20 cellular contexts compared by ENCODE assay signal in the genomic region with DNA sequence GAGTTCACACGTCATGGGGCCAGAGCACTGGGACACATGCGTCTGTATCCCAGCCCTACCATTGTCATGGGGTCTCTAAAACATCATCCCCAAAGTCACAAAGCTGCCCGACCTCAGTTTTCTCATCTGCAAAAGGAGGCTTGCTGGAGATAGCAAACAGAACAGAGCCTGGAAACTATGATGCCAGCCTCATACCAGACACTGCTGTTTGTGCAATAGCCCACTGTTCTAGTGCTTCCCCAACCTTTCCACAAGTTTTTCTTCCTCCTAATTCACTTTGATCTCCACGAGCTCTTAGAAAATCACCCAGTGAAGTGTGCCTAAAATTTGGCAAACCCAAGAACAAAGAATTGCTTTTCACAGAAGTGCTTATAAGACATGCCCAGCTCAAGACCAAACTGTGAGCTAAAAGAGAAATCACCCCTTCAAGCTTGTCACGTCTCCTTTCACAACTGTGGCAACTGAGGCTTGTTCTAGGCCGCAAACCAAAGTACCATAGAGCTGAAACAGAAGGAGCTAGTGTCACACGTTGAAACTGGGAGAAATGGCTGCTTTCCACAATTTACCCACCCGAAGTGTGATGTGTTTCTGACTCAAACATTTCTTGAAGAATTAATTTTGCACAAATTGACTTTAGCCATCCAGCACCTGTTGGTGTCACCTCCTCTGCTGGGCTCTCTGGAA.
DNase-seq lines count a peak whose midpoint lies in the region; ATAC-seq and TF ChIP-seq lines count a peak whose summit lies in the region.
"Had no signal": no experiment of that assay in that cellular context is flagged by ENCODE, and none has a peak within 500 bp of the region (broad histone marks: within the 10 kb centered on the region; RNA-seq: fewer than 3 reads in every experiment).

No MANE protein-coding gene starts in this region.

- POLR2A ChIA-PET in activated CD8-positive, alpha-beta T cell treated with anti-CD3 and anti-CD28 coated beads for 36 hours (lab: Charles Lee): interaction anchor here (0.8 to 4.1 kb wide), 6 partner anchors 21 to 211 kb away, joined by 3 to 20 read pairs (median 4); no protein-coding TSS in a partner anchor

- H2BK20ac ChIP-seq in H9 (ENCODE audit: low read depth, low read length, poor library complexity, severe bottlenecking): no peak overlapping the region

- peaks cover 6% of the 10 kb centered on the region for H3K9me3 Mint-ChIP-seq in activated CD8-positive, alpha-beta T cell treated with anti-CD3 and anti-CD28 coated beads for 36 hours
- H3K9me3 Mint-ChIP-seq in neural progenitor cell (peaks cover 4% of the 10 kb centered on the region), H9 (peaks cover 5 to 6% of the 10 kb centered on the region in 2 experiments; a peak in 3 of 5 replicates)

- peak overlapping the region; percentile 75 for H3K27ac Mint-ChIP-seq in activated CD8-positive, alpha-beta T cell treated with anti-CD3 and anti-CD28 coated beads for 36 hours
- H3K27ac Mint-ChIP-seq in neural progenitor cell (peak overlapping the region; percentile 60), H9 (no peak overlapping the region)

- H4K20me1 ChIP-seq in Loucy (ENCODE audit: insufficient read depth, low read length, poor library complexity, severe bottlenecking) (no peaks in the 10 kb centered on the region), neural progenitor cell (ENCODE audit: low read depth) (no peaks in the 10 kb centered on the region), H9 (ENCODE audit: control insufficient read depth, insufficient read depth, insufficient read length) (no peaks in the 10 kb centered on the region)

- peak overlapping the region; percentile 23 for H3K9ac ChIP-seq in Loucy (ENCODE audit: low read depth, low read length, poor library complexity, severe bottlenecking)
- no peak overlapping the region for H3K9ac ChIP-seq in neural progenitor cell
- H3K9ac ChIP-seq in H9 (ENCODE audit: extremely low read depth, insufficient read length, low read length): no peak overlapping the region

- H3K4me3 ChIP-seq in Loucy (ENCODE audit: low read length, poor library complexity, severe bottlenecking) (no peak overlapping the region), neural progenitor cell (no peak overlapping the region), foreskin fibroblast (ENCODE audit: low read depth in 1 of 2, low read length in 2 of 2) (no peak overlapping the region)
- H3K4me3 ChIP-seq: adrenal gland, breast epithelium had no signal

- H3K79me1 ChIP-seq in H9 (ENCODE audit: insufficient read depth, low read depth, low read length, poor library complexity, severe bottlenecking): no peaks in the 10 kb centered on the region

- H4K91ac ChIP-seq in H9 (ENCODE audit: insufficient read length, low read depth, low read length): no peak overlapping the region

- H3K56ac ChIP-seq in H9 (ENCODE audit: insufficient read length, low read depth, low read length): no peak overlapping the region

- H3K4me3 Mint-ChIP-seq in activated CD8-positive, alpha-beta T cell treated with anti-CD3 and anti-CD28 coated beads for 36 hours: no peak overlapping the region
- H3K4me3 Mint-ChIP-seq in neural progenitor cell (no peak overlapping the region), H9 (no peak overlapping the region)

- H3K27ac ChIP-seq in neural progenitor cell (no peak overlapping the region), H9 (ENCODE audit: insufficient read length, low read depth, low read length) (no peak overlapping the region)
- H3K27ac ChIP-seq: 22Rv1, adrenal gland, breast epithelium, RWPE1 had no signal

- H3K36me3 ChIP-seq in Loucy (ENCODE audit: insufficient read depth, low read length) (no peaks in the 10 kb centered on the region), neural progenitor cell (no peaks in the 10 kb centered on the region)
- H3K36me3 ChIP-seq: adrenal gland, breast epithelium had no signal

- no peak overlapping the region for H3K14ac ChIP-seq in H9 (ENCODE audit: insufficient read depth, low read length)

- H3K18ac ChIP-seq in H9 (ENCODE audit: insufficient read length, low read depth, low read length): no peak overlapping the region

- H3F3A ChIP-seq in Loucy (ENCODE audit: low read depth) (peaks cover 17% of the 10 kb centered on the region), neural progenitor cell (ENCODE audit: low read depth) (no peaks in the 10 kb centered on the region)

- H3K27me3 Mint-ChIP-seq in activated CD8-positive, alpha-beta T cell treated with anti-CD3 and anti-CD28 coated beads for 36 hours: no peaks in the 10 kb centered on the region
- H3K27me3 Mint-ChIP-seq in neural progenitor cell (ENCODE audit: insufficient read depth, low read depth) (peaks cover 8% of the 10 kb centered on the region), H9 (ENCODE audit: low read depth) (peaks cover 3% of the 10 kb centered on the region)

- CTCF ChIA-PET in activated CD8-positive, alpha-beta T cell treated with anti-CD3 and anti-CD28 coated beads for 36 hours (lab: Charles Lee): interaction anchor here (1.1 to 1.4 kb wide), 3 partner anchors 15 to 24 kb away, joined by 3 to 5 read pairs (median 3); no protein-coding TSS in a partner anchor

- H3K36me3 Mint-ChIP-seq in activated CD8-positive, alpha-beta T cell treated with anti-CD3 and anti-CD28 coated beads for 36 hours (ENCODE audit: low read depth): peaks cover 7% of the 10 kb centered on the region
- H3K36me3 Mint-ChIP-seq in neural progenitor cell (no peaks in the 10 kb centered on the region), H9 (ENCODE audit: insufficient read depth in 1 of 3, low read depth in 3 of 3) (peaks cover 0 to 6% (median 0%) of the 10 kb centered on the region in 3 experiments; a peak in 2 of 7 replicates)

- no peak overlapping the region for H2BK12ac ChIP-seq in H9 (ENCODE audit: insufficient read length, low read depth, low read length)

- no peak overlapping the region for H3K23ac ChIP-seq in H9 (ENCODE audit: insufficient read length, low read depth, low read length)

- H2BK15ac ChIP-seq in H9 (ENCODE audit: low read depth, low read length): no peak overlapping the region

- peak; percentile 13 for DNase-seq in SKM-1 treated with dmso at 0.1 percent for 144 hours (lab: John Stamatoyannopoulos, UW; ENCODE audit: unreplicated experiment)
- DNase-seq in SKM-1 (lab: John Stamatoyannopoulos, UW; ENCODE audit: unreplicated experiment): no peak
- DNase-seq in activated CD8-positive, alpha-beta T cell treated with anti-CD3 and anti-CD28 coated beads for 36 hours: no peak
- DNase-seq in neural progenitor cell (ENCODE audit: low spot score): no peak
- no peak for DNase-seq in Right ventricle myocardium superior
- DNase-seq in foreskin fibroblast: no peak
- DNase-seq in H9: no peak
- DNase-seq: activated CD4-positive, alpha-beta T cell treated with anti-CD3 and anti-CD28 coated beads, Interleukin-2, amount 50 U/mL, for 48 hours; adrenal gland; Caco-2; cortex of kidney; KBM-7; NCI-H1048; NCI-H1930; retina; stimulated activated CD4-positive, alpha-beta T cell treated with anti-CD3 and anti-CD28 coated beads, Interleukin-4, amount 100 ng/mL, for 4 hours had no signal

- no peak for TF ChIP-seq CTCF in Loucy (conservative IDR thresholded peaks at IDR 0.05; ENCODE audit: low read length)
- TF ChIP-seq CTCF in activated CD8-positive, alpha-beta T cell treated with anti-CD3 and anti-CD28 coated beads for 36 hours (IDR thresholded peaks at IDR 0.05): no peak
- no peak for TF ChIP-seq CTCF in neural progenitor cell (IDR thresholded peaks at IDR 0.05)
- no peak for TF ChIP-seq CTCF in foreskin fibroblast (IDR thresholded peaks at IDR 0.05; ENCODE audit: low read depth, low read length)
- TF ChIP-seq CTCF in H9 (conservative IDR thresholded peaks at IDR 0.05): no peak

- ATAC-seq in activated CD8-positive, alpha-beta T cell treated with anti-CD3 and anti-CD28 coated beads for 36 hours: no peak
- ATAC-seq in Right ventricle myocardium superior (ENCODE audit: poor library complexity): no peak

- H2AK5ac ChIP-seq in H9 (ENCODE audit: insufficient read length, low read length): no peak overlapping the region

- H3K27me3 ChIP-seq in Loucy (ENCODE audit: insufficient read depth, low read length, poor library complexity, severe bottlenecking) (no peaks in the 10 kb centered on the region), neural progenitor cell (no peaks in the 10 kb centered on the region), H9 (ENCODE audit: insufficient read depth, low read length) (no peaks in the 10 kb centered on the region)
- H3K27me3 ChIP-seq: adrenal gland, breast epithelium had no signal

- H2AFZ ChIP-seq in Loucy (ENCODE audit: low read length) (no peak overlapping the region), neural progenitor cell (replicated peaks) (no peak overlapping the region), H9 (ENCODE audit: low read length) (no peak overlapping the region)

- intact Hi-C loops in activated CD8-positive, alpha-beta T cell treated with anti-CD3 and anti-CD28 coated beads for 36 hours (cut with micrococcal nuclease): loop anchor here (5.0 to 10.0 kb wide), 2 partner anchors 42 to 166 kb away; partner anchors contain the start of gene ID2
- intact Hi-C loops in Right ventricle myocardium superior (cut with DNase I): no loop called here

- H3K4me2 ChIP-seq in Loucy (ENCODE audit: low read depth, low read length, poor library complexity, severe bottlenecking): no peak overlapping the region
- no peak overlapping the region for H3K4me2 ChIP-seq in neural progenitor cell
- H3K4me2 ChIP-seq in H9 (ENCODE audit: insufficient read depth, insufficient read length, low read length): no peak overlapping the region

- H3K9me3 ChIP-seq in Loucy (ENCODE audit: insufficient read depth, low read depth, low read length) (peaks cover 3% of the 10 kb centered on the region; the same call in 1 of the 2 replicates), neural progenitor cell (ENCODE audit: low read depth) (no peaks in the 10 kb centered on the region), H9 (ENCODE audit: control insufficient read depth, low read depth, low read length) (no peaks in the 10 kb centered on the region)
- H3K9me3 ChIP-seq: adrenal gland, Caco-2 had no signal

- WGBS in H9 (ENCODE audit: extremely low coverage, insufficient read length, low lambda C conversion rate): no CpG with 5 or more reads among the region's 8 CpGs

- H3K4ac ChIP-seq in H9 (ENCODE audit: low read depth, low read length): no peak overlapping the region

- H3K4me1 ChIP-seq in Loucy (ENCODE audit: insufficient read depth, low read length, poor library complexity, severe bottlenecking) (peaks cover 74% of the 10 kb centered on the region), neural progenitor cell (no peaks in the 10 kb centered on the region), H9 (ENCODE audit: insufficient read depth, low read length) (no peaks in the 10 kb centered on the region)
- H3K4me1 ChIP-seq: breast epithelium had no signal

- no peak overlapping the region for H3T11ph ChIP-seq in H9 (ENCODE audit: low read length)

- no peaks in the 10 kb centered on the region for H3K23me2 ChIP-seq in H9 (ENCODE audit: insufficient read length, low read depth, low read length, poor library complexity, severe bottlenecking)

- no peak overlapping the region for H2BK5ac ChIP-seq in H9 (ENCODE audit: insufficient read length, low read length)

- no peak overlapping the region for H2BK120ac ChIP-seq in H9 (ENCODE audit: low read depth, low read length, poor library complexity, severe bottlenecking)

- no peaks in the 10 kb centered on the region for H3K9me2 ChIP-seq in Loucy (replicated peaks; ENCODE audit: low read depth, low read length)

- no peak overlapping the region for H4K8ac ChIP-seq in H9 (replicated peaks; ENCODE audit: insufficient read length, low read depth, low read length)

- no peak overlapping the region for H4K5ac ChIP-seq in H9 (ENCODE audit: insufficient read length, low read depth, low read length)

- H3K79me2 ChIP-seq in Loucy (ENCODE audit: insufficient read depth, low read length) (no peaks in the 10 kb centered on the region), neural progenitor cell (ENCODE audit: low read depth) (no peaks in the 10 kb centered on the region), H9 (ENCODE audit: insufficient read depth, low read length) (no peaks in the 10 kb centered on the region)

- H3K4me1 Mint-ChIP-seq in activated CD8-positive, alpha-beta T cell treated with anti-CD3 and anti-CD28 coated beads for 36 hours (ENCODE audit: low read depth): peaks cover 74% of the 10 kb centered on the region
- peaks cover 6% of the 10 kb centered on the region for H3K4me1 Mint-ChIP-seq in neural progenitor cell
- H3K4me1 Mint-ChIP-seq in H9: peaks cover 2 to 4% of the 10 kb centered on the region in 2 experiments; a peak in 2 of 4 replicates

Comparison
In these comparisons a context has a peak if more than half of its experiments do, and no peak if none do; other contexts are left out.
1. H3K27ac Mint-ChIP-seq: peak in activated CD8-positive, alpha-beta T cell treated with anti-CD3 and anti-CD28 coated beads for 36 hours (single experiment) and neural progenitor cell (single experiment); none in H9 (0 of 3).